Comparison of ENCODE assay signal across 1 cellular context in the genomic region with DNA sequence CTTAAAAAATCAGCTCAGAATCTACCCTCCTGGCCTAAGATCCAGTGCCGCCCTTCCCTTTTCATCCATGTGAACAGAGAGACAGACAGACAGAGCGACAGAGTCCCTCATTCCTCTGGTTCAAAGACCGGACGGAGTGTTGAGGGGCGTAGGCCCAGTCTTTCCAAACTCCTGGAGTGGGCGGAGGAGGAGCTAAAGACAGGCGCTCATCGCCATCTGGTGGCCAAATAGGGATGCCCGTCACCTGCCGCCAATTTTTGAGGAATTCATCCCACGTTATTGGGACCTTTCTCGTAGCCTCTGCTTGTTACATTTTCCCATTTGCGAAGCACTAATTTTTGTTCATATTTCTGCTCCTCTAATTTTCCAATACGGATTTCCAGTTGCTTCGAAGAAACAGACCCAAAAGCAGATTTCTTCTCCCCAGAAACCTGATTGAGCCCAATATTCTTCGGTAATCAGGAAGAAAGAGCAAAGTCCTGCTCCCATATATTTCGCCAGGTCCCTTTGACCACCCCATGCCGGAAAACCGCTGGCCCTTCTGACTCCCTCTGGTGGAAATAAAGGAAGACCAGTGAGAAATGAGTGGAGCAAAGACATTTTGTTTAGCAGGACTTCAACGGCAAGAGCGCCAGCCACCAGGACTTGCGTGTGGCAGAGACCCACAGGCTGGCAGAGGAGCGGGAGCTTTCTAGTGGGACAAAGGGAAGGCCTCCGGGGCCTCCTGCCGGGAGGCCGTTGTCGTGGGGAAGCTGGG.
TF ChIP-seq lines count a peak whose summit lies in the region.

No MANE protein-coding gene starts in this region.

TF ChIP-seq in K562, 482 proteins besides CTCF, POLR2A, EP300 and RAD21 (continued from another document):
- TF ChIP-seq, protein P1, sequence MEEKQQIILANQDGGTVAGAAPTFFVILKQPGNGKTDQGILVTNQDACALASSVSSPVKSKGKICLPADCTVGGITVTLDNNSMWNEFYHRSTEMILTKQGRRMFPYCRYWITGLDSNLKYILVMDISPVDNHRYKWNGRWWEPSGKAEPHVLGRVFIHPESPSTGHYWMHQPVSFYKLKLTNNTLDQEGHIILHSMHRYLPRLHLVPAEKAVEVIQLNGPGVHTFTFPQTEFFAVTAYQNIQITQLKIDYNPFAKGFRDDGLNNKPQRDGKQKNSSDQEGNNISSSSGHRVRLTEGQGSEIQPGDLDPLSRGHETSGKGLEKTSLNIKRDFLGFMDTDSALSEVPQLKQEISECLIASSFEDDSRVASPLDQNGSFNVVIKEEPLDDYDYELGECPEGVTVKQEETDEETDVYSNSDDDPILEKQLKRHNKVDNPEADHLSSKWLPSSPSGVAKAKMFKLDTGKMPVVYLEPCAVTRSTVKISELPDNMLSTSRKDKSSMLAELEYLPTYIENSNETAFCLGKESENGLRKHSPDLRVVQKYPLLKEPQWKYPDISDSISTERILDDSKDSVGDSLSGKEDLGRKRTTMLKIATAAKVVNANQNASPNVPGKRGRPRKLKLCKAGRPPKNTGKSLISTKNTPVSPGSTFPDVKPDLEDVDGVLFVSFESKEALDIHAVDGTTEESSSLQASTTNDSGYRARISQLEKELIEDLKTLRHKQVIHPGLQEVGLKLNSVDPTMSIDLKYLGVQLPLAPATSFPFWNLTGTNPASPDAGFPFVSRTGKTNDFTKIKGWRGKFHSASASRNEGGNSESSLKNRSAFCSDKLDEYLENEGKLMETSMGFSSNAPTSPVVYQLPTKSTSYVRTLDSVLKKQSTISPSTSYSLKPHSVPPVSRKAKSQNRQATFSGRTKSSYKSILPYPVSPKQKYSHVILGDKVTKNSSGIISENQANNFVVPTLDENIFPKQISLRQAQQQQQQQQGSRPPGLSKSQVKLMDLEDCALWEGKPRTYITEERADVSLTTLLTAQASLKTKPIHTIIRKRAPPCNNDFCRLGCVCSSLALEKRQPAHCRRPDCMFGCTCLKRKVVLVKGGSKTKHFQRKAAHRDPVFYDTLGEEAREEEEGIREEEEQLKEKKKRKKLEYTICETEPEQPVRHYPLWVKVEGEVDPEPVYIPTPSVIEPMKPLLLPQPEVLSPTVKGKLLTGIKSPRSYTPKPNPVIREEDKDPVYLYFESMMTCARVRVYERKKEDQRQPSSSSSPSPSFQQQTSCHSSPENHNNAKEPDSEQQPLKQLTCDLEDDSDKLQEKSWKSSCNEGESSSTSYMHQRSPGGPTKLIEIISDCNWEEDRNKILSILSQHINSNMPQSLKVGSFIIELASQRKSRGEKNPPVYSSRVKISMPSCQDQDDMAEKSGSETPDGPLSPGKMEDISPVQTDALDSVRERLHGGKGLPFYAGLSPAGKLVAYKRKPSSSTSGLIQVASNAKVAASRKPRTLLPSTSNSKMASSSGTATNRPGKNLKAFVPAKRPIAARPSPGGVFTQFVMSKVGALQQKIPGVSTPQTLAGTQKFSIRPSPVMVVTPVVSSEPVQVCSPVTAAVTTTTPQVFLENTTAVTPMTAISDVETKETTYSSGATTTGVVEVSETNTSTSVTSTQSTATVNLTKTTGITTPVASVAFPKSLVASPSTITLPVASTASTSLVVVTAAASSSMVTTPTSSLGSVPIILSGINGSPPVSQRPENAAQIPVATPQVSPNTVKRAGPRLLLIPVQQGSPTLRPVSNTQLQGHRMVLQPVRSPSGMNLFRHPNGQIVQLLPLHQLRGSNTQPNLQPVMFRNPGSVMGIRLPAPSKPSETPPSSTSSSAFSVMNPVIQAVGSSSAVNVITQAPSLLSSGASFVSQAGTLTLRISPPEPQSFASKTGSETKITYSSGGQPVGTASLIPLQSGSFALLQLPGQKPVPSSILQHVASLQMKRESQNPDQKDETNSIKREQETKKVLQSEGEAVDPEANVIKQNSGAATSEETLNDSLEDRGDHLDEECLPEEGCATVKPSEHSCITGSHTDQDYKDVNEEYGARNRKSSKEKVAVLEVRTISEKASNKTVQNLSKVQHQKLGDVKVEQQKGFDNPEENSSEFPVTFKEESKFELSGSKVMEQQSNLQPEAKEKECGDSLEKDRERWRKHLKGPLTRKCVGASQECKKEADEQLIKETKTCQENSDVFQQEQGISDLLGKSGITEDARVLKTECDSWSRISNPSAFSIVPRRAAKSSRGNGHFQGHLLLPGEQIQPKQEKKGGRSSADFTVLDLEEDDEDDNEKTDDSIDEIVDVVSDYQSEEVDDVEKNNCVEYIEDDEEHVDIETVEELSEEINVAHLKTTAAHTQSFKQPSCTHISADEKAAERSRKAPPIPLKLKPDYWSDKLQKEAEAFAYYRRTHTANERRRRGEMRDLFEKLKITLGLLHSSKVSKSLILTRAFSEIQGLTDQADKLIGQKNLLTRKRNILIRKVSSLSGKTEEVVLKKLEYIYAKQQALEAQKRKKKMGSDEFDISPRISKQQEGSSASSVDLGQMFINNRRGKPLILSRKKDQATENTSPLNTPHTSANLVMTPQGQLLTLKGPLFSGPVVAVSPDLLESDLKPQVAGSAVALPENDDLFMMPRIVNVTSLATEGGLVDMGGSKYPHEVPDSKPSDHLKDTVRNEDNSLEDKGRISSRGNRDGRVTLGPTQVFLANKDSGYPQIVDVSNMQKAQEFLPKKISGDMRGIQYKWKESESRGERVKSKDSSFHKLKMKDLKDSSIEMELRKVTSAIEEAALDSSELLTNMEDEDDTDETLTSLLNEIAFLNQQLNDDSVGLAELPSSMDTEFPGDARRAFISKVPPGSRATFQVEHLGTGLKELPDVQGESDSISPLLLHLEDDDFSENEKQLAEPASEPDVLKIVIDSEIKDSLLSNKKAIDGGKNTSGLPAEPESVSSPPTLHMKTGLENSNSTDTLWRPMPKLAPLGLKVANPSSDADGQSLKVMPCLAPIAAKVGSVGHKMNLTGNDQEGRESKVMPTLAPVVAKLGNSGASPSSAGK (IDR thresholded peaks at IDR 0.05): peak; percentile 54; the same call in 1 of the 2 replicates
- TF ChIP-seq, protein P2, sequence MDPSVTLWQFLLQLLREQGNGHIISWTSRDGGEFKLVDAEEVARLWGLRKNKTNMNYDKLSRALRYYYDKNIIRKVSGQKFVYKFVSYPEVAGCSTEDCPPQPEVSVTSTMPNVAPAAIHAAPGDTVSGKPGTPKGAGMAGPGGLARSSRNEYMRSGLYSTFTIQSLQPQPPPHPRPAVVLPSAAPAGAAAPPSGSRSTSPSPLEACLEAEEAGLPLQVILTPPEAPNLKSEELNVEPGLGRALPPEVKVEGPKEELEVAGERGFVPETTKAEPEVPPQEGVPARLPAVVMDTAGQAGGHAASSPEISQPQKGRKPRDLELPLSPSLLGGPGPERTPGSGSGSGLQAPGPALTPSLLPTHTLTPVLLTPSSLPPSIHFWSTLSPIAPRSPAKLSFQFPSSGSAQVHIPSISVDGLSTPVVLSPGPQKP (CRISPR knock-in tag; IDR thresholded peaks at IDR 0.05): no peak
- no peak for TF ChIP-seq POLR2G (IDR thresholded peaks at IDR 0.05; ENCODE audit: low read depth, low read length)
- peak; percentile 66; the same call in 1 of the 2 replicates for TF ChIP-seq RB1 (IDR thresholded peaks at IDR 0.05; ENCODE audit: low read depth)
- TF ChIP-seq, protein P3, sequence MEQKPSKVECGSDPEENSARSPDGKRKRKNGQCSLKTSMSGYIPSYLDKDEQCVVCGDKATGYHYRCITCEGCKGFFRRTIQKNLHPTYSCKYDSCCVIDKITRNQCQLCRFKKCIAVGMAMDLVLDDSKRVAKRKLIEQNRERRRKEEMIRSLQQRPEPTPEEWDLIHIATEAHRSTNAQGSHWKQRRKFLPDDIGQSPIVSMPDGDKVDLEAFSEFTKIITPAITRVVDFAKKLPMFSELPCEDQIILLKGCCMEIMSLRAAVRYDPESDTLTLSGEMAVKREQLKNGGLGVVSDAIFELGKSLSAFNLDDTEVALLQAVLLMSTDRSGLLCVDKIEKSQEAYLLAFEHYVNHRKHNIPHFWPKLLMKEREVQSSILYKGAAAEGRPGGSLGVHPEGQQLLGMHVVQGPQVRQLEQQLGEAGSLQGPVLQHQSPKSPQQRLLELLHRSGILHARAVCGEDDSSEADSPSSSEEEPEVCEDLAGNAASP (IDR thresholded peaks at IDR 0.05): no peak
- TF ChIP-seq JUND (IDR thresholded peaks at IDR 0.05; ENCODE audit: borderline replicate concordance, low read depth, low read length): peak; percentile 51; the same call in 1 of the 2 replicates
- no peak for TF ChIP-seq JUND (tag; IDR thresholded peaks at IDR 0.05; ENCODE audit: borderline replicate concordance, low read depth, low read length)
- TF ChIP-seq HDAC3 (IDR thresholded peaks at IDR 0.05; ENCODE audit: borderline replicate concordance, partially characterized antibody): peak; percentile 21
- 0 out of 2 replicates have a peak, but pooled peaks have one; percentile 37 for TF ChIP-seq CC2D1A (IDR thresholded peaks at IDR 0.05)
TF ChIP-seq in K562: peak in this region for 25.
